In the genomic region with DNA sequence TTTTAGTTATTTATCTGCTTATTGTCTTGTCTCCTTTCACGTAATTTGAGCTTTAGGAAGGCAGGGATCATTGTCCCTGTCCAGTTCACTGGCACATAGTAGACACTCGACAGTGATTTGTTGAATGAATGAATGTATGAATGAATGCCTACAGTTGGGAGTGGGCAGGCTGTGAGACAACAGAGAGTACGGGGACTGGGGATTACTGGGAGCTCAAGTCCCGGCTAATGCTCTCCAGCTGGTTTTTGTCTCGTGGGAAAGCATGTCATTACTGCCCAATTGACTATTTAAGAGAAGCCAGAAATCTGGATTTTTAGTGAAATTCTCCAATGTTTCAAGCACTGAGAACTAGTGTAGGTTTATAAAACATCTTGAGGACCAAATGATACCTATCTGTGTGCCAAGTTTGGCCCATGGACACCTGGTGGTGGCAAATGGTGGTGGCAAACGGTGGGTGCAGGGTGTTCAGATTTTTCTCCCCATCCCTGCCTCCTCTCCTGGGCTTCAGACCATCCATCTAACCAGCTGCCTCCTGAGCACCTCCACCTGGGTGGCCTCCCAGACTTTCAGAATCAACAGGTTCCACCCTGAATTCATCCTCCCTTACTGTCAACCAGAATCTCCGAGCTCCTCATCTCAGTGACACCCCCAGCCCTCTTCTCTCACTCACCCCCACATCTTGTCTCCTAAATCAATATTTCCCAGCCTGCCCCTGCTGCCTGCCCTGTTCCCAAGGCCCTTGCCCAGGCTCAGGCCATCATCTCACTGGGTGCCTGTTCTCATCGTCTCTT, we compare ENCODE assay signal across 19 cellular contexts. TPM values are rescaled to one million over a fixed set of nuclear protein-coding genes. Genes with fewer than 3 reads are reported as not detected.
DNase-seq lines count a peak whose midpoint lies in the region; TF ChIP-seq lines count a peak whose summit lies in the region.
"Had no signal": no experiment of that assay in that cellular context is flagged by ENCODE, and none has a peak within 500 bp of the region (broad histone marks: within the 10 kb centered on the region; RNA-seq: fewer than 3 reads in every experiment).

No MANE protein-coding gene starts in this region.

- WGBS in testis, 2 donors: 85 to 86% methylated on average over 8 of the region's 8 CpGs

- DNase-seq in DMS53 (lab: John Stamatoyannopoulos, UW): peak; percentile 10
- DNase-seq in DMS53 treated with DMSO at 0.1 percent for 48 hours (lab: John Stamatoyannopoulos, UW; ENCODE audit: unreplicated experiment): no peak
- no peak for DNase-seq in LNCaP clone FGC (ENCODE audit: low read depth)
- DNase-seq in epithelial cell of proximal tubule (ENCODE audit: low read depth): no peak
- DNase-seq in retinal pigment epithelial cell (ENCODE audit: low read depth): no peak
- no peak for DNase-seq in testis
- DNase-seq in stimulated activated CD4-positive, alpha-beta T cell treated with anti-CD3 and anti-CD28 coated beads, Interleukin-4, amount 100 ng/mL, for 24 hours: no peak
- DNase-seq in GF-D8 (lab: John Stamatoyannopoulos, UW): no peak
- DNase-seq: activated effector memory CD4-positive, alpha-beta T cell treated with Interleukin-2 at 50 U/mL for 16 hours; DMS153; esophagus squamous epithelium; NCI-H1092 treated with DMSO at 0.1 percent for 48 hours; NCI-H524 treated with DMSO at 0.1 percent for 48 hours; OCI-M1; stimulated activated CD4-positive, alpha-beta T cell treated with anti-CD3 and anti-CD28 coated beads, Interleukin-12 subunit alpha, Interleukin-12 subunit beta, amount 100 ng/mL, for 4 hours; thyroid gland had no signal

- H3K27ac ChIP-seq in testis: no peak overlapping the region
- H3K27ac ChIP-seq: BLaER1 treated with 17β-estradiol and CSF1 and Interleukin-3, amounts not matched to agents 10 nM and 100 nM; esophagus squamous epithelium; thyroid gland had no signal

- intact Hi-C loops in testis (cut with DNase I; ENCODE audit: low total_unique reads): no loop called here

- H3K4me1 ChIP-seq in testis: peaks cover 4% of the 10 kb centered on the region
- H3K4me1 ChIP-seq: thyroid gland had no signal

- H3K4me3 ChIP-seq in LNCaP clone FGC (ENCODE audit: low read depth, low read length) (no peak overlapping the region), epithelial cell of proximal tubule (ENCODE audit: low read depth, low read length) (no peak overlapping the region), retinal pigment epithelial cell (ENCODE audit: low read length) (no peak overlapping the region), testis (no peak overlapping the region)
- H3K4me3 ChIP-seq: BLaER1 treated with 17β-estradiol and CSF1 and Interleukin-3, amounts not matched to agents 10 nM and 100 nM; esophagus squamous epithelium; thyroid gland had no signal

- no peak for TF ChIP-seq POLR2A in testis (IDR thresholded peaks at IDR 0.05)

- H3K27me3 ChIP-seq in testis: no peaks in the 10 kb centered on the region
- H3K27me3 ChIP-seq: BLaER1 treated with 17β-estradiol and CSF1 and Interleukin-3, amounts not matched to agents 10 nM and 100 nM; esophagus squamous epithelium; thyroid gland had no signal

- TF ChIP-seq CTCF in LNCaP clone FGC (IDR thresholded peaks at IDR 0.05; ENCODE audit: control insufficient read depth, extremely low read depth, insufficient read depth) (0 out of 2 replicates have a peak, but pooled peaks have one; percentile 0), epithelial cell of proximal tubule (conservative IDR thresholded peaks at IDR 0.05; ENCODE audit: low read depth, low read length) (peak; percentile 26), retinal pigment epithelial cell (conservative IDR thresholded peaks at IDR 0.05; ENCODE audit: low read depth, low read length) (peak; percentile 16), testis (IDR thresholded peaks at IDR 0.05) (peak in 1 of 3 experiments; percentile 13)

- H3K36me3 ChIP-seq in testis (ENCODE audit: low read depth, missing control alignments): no peaks in the 10 kb centered on the region
- H3K36me3 ChIP-seq: BLaER1 treated with 17β-estradiol and CSF1 and Interleukin-3, amounts not matched to agents 10 nM and 100 nM; esophagus squamous epithelium; thyroid gland had no signal

- H3K9me3 ChIP-seq in testis: no peaks in the 10 kb centered on the region
- H3K9me3 ChIP-seq: BLaER1 treated with 17β-estradiol and CSF1 and Interleukin-3, amounts not matched to agents 10 nM and 100 nM; esophagus squamous epithelium; thyroid gland had no signal

RNA-seq across cellular contexts. Expression of gene TRH, which starts 36.2 kb away (rescaled TPM):
- total RNA-seq in epithelial cell of proximal tubule: not detected in 2 replicates
- total RNA-seq in testis: 1 to 10 TPM in 1 of 2 donors, under 1 TPM in 1; 0.87 to 2.1 TPM
- polyA plus RNA-seq in testis (ENCODE audit: insufficient read depth, low read depth, low replicate concordance): 1.8 TPM
- total RNA-seq: A172, esophagus squamous epithelium had no signal
- polyA plus RNA-seq: keratinocyte had no signal

RNA-seq across cellular contexts. Expression of gene TMCC1, which starts 44.8 kb away (rescaled TPM):
- total RNA-seq in epithelial cell of proximal tubule (18.1 and 24.3 TPM in 2 replicates), testis (100 to 1,000 TPM in 1 of 2 donors, 10 to 100 TPM in 1; 60.4 to 119 TPM)
- polyA plus RNA-seq in testis (ENCODE audit: insufficient read depth, low read depth, low replicate concordance): 46.0 TPM
